ENCODE assay signal across 15 cellular contexts in genomic region chr3:180626844-180627243, GRCh38. TPM values are rescaled to one million over a fixed set of nuclear protein-coding genes. Genes with fewer than 3 reads are reported as not detected.
A peak's percentile ranks its signal among the peaks of the same experiment; 100 is the strongest.
DNase-seq lines count a peak whose midpoint lies in the region; ATAC-seq and TF ChIP-seq lines count a peak whose summit lies in the region.
"Had no signal": no experiment of that assay in that cellular context is flagged by ENCODE, and none has a peak within 500 bp of the region (broad histone marks: within the 10 kb centered on the region; RNA-seq: fewer than 3 reads in every experiment).

No MANE protein-coding gene starts in this region.

- H3K9me3 ChIP-seq in lower lobe of right lung (no peaks in the 10 kb centered on the region), gastroesophageal sphincter (no peaks in the 10 kb centered on the region)
- H3K9me3 ChIP-seq: tibial artery had no signal

- peaks cover 4% of the 10 kb centered on the region for H3K36me3 ChIP-seq in lower lobe of right lung
- H3K36me3 ChIP-seq in gastroesophageal sphincter, result peaks cover 0 to 7% of the 10 kb centered on the region in 2 donors

- no peaks in the 10 kb centered on the region for H3K4me1 ChIP-seq in lower lobe of right lung
- H3K4me1 ChIP-seq in gastroesophageal sphincter, result no peaks in the 10 kb centered on the region
- H3K4me1 ChIP-seq: tibial artery had no signal

- TF ChIP-seq CTCF in lower lobe of right lung (IDR thresholded peaks at IDR 0.05) (no peak), gastroesophageal sphincter (IDR thresholded peaks at IDR 0.05) (no peak)

- H3K4me3 ChIP-seq in lower lobe of right lung (no peak overlapping the region), gastroesophageal sphincter (no peak overlapping the region)
- H3K4me3 ChIP-seq: tibial artery had no signal

- no peak for TF ChIP-seq EP300 in gastroesophageal sphincter (IDR thresholded peaks at IDR 0.05)

- 83 to 94% methylated on average over 1 to 2 of the region's 2 CpGs for WGBS in gastroesophageal sphincter (ENCODE audit: low coverage in 1 of 2), 2 donors

- ATAC-seq in GM18861 (IDR thresholded peaks at IDR 0.05; ENCODE audit: unreplicated experiment) (peak; percentile 95), GM21367 (IDR thresholded peaks at IDR 0.05; ENCODE audit: unreplicated experiment) (peak; percentile 96), HG02943 (IDR thresholded peaks at IDR 0.05; ENCODE audit: low read depth, unreplicated experiment) (peak; percentile 88), HG03558 (IDR thresholded peaks at IDR 0.05; ENCODE audit: extremely low read depth, unreplicated experiment) (peak; percentile 87), lower lobe of right lung (no peak), gastroesophageal sphincter (no peak)
- ATAC-seq in activated CD4-positive, CD25-positive, alpha-beta regulatory T cell treated with anti-CD3 and anti-CD28 coated beads, Interleukin-2, amount 50 U/mL, for 24 hours, result no peak
- ATAC-seq: sciatic nerve had no signal

- no peak for TF ChIP-seq POLR2A in gastroesophageal sphincter (IDR thresholded peaks at IDR 0.05)

- H3K27ac ChIP-seq in lower lobe of right lung (no peak overlapping the region), gastroesophageal sphincter (no peak overlapping the region)
- H3K27ac ChIP-seq: tibial artery had no signal

- DNase-seq in lower lobe of right lung (no peak), posterior cingulate gyrus (no peak)
- DNase-seq: activated CD4-positive, alpha-beta T cell treated with anti-CD3 and anti-CD28 coated beads for 48 hours; activated naive CD4-positive, alpha-beta T cell treated with anti-CD3 and anti-CD28 coated beads, Interleukin-2, amount 10 ng/mL, durations not matched to agents 7 days and 5 days; CD4-positive, CD25-positive, alpha-beta regulatory T cell; erythroblast; NCI-H748 treated with DMSO at 0.1 percent for 48 hours; tibial artery had no signal

- intact Hi-C loops in lower lobe of right lung (cut with DNase I) (no loop called here), posterior cingulate gyrus (cut with DNase I) (no loop called here)

- H3K27me3 ChIP-seq in lower lobe of right lung (ENCODE audit: low read depth) (peaks cover 3% of the 10 kb centered on the region), gastroesophageal sphincter (no peaks in the 10 kb centered on the region)
- H3K27me3 ChIP-seq: tibial artery had no signal

RNA-seq across cellular contexts. Expression of gene TTC14, which starts 24.9 kb away (rescaled TPM):
- total RNA-seq in lower lobe of right lung (52.9 TPM), gastroesophageal sphincter (10 to 100 TPM; 21.5 to 79.5 (median 43.5) TPM)

RNA-seq across cellular contexts. Expression of gene CCDC39, which starts 52.4 kb away (rescaled TPM):
- total RNA-seq in lower lobe of right lung (2.2 TPM), gastroesophageal sphincter (not detected)
- total RNA-seq: CD4-positive, CD25-positive, alpha-beta regulatory T cell had no signal

Comparison
In these comparisons a context has a peak if more than half of its experiments do, and no peak if none do; other contexts are left out.
1. ATAC-seq: peak in GM18861 (single experiment), GM21367 (single experiment), HG02943 (single experiment) and HG03558 (single experiment); none in lower lobe of right lung (0 of 2), gastroesophageal sphincter (single experiment) and activated CD4-positive, CD25-positive, alpha-beta regulatory T cell treated with anti-CD3 and anti-CD28 coated beads, Interleukin-2, amount 50 U/mL, for 24 hours (0 of 2).